8 cellular contexts compared by ENCODE assay signal in genomic region chr14:68939893-68940613, GRCh38. TPM values are rescaled to one million over a fixed set of nuclear protein-coding genes. Genes with fewer than 3 reads are reported as not detected.
DNase-seq lines count a peak whose midpoint lies in the region; TF ChIP-seq lines count a peak whose summit lies in the region.
"Had no signal": no experiment of that assay in that cellular context is flagged by ENCODE, and none has a peak within 500 bp of the region (broad histone marks: within the 10 kb centered on the region; RNA-seq: fewer than 3 reads in every experiment).

No MANE protein-coding gene starts in this region.

- CTCF ChIA-PET in activated CD4-positive, alpha-beta memory T cell treated with anti-CD3 and anti-CD28 coated beads for 36 hours (lab: Charles Lee): interaction anchor here (1.0 to 4.2 kb wide), 3 partner anchors 9 to 49 kb away, joined by 3 to 11 read pairs (median 5); no protein-coding TSS in a partner anchor

- intact Hi-C loops in activated CD4-positive, alpha-beta memory T cell treated with anti-CD3 and anti-CD28 coated beads for 36 hours (cut with micrococcal nuclease): no loop called here

- WGBS in HUES64: 45% methylated on average over 9 of the region's 9 CpGs
- 45% methylated on average over 9 of the region's 9 CpGs for WGBS in suprapubic skin

- H3K4me3 ChIP-seq in HUES64 (ENCODE audit: low read length): no peak overlapping the region
- H3K4me3 ChIP-seq in suprapubic skin: no peak overlapping the region
- H3K4me3 ChIP-seq in effector memory CD4-positive, alpha-beta T cell (ENCODE audit: insufficient read depth, low read depth, low read length, poor library complexity, severe bottlenecking): no peak overlapping the region
- H3K4me3 ChIP-seq: SK-N-MC had no signal

- peak overlapping the region; percentile 43; the same call in 1 of the 2 replicates for H3K27ac ChIP-seq in HUES64 (ENCODE audit: low read depth, low read length)
- peak overlapping the region; percentile 16 for H3K27ac ChIP-seq in layer of hippocampus (ENCODE audit: low read depth, low read length)
- peak overlapping the region; percentile 72 for H3K27ac ChIP-seq in suprapubic skin
- H3K27ac ChIP-seq in effector memory CD4-positive, alpha-beta T cell (ENCODE audit: insufficient read depth, low read length, poor library complexity, severe bottlenecking): no peak overlapping the region
- H3K27ac ChIP-seq: SK-N-MC had no signal

- TF ChIP-seq EP300 in suprapubic skin (IDR thresholded peaks at IDR 0.05): peak; percentile 15

- H3K27me3 Mint-ChIP-seq in brain: no peaks in the 10 kb centered on the region
- no peaks in the 10 kb centered on the region for H3K27me3 Mint-ChIP-seq in activated CD4-positive, alpha-beta memory T cell treated with anti-CD3 and anti-CD28 coated beads for 36 hours

- TF ChIP-seq CTCF in brain (conservative IDR thresholded peaks at IDR 0.05) (no peak), suprapubic skin (IDR thresholded peaks at IDR 0.05) (no peak)

- POLR2A ChIA-PET in activated CD4-positive, alpha-beta memory T cell treated with anti-CD3 and anti-CD28 coated beads for 36 hours (lab: Charles Lee): no interaction called here

- no peaks in the 10 kb centered on the region for H3K9me3 Mint-ChIP-seq in brain
- H3K9me3 Mint-ChIP-seq in activated CD4-positive, alpha-beta memory T cell treated with anti-CD3 and anti-CD28 coated beads for 36 hours: no peaks in the 10 kb centered on the region

- H3K27me3 ChIP-seq in HUES64 (ENCODE audit: insufficient read depth, low read length) (no peaks in the 10 kb centered on the region), layer of hippocampus (ENCODE audit: control insufficient read depth, insufficient read depth, low read length) (no peaks in the 10 kb centered on the region), suprapubic skin (no peaks in the 10 kb centered on the region)
- no peaks in the 10 kb centered on the region for H3K27me3 ChIP-seq in effector memory CD4-positive, alpha-beta T cell (replicated peaks; ENCODE audit: control insufficient read depth, insufficient read depth, low read length, poor library complexity, severe bottlenecking)

- H3K36me3 Mint-ChIP-seq in brain: no peaks in the 10 kb centered on the region
- no peaks in the 10 kb centered on the region for H3K36me3 Mint-ChIP-seq in activated CD4-positive, alpha-beta memory T cell treated with anti-CD3 and anti-CD28 coated beads for 36 hours

- no peaks in the 10 kb centered on the region for H3K9me3 ChIP-seq in HUES64 (ENCODE audit: insufficient read depth, low read depth, low read length)
- H3K9me3 ChIP-seq in suprapubic skin: no peaks in the 10 kb centered on the region
- H3K9me3 ChIP-seq in effector memory CD4-positive, alpha-beta T cell (ENCODE audit: control insufficient read depth, low read length): no peaks in the 10 kb centered on the region

- H3K4me1 ChIP-seq in HUES64 (ENCODE audit: insufficient read depth, low read length): peaks cover 63% of the 10 kb centered on the region
- peaks cover 92% of the 10 kb centered on the region for H3K4me1 ChIP-seq in suprapubic skin
- no peaks in the 10 kb centered on the region for H3K4me1 ChIP-seq in effector memory CD4-positive, alpha-beta T cell (ENCODE audit: control insufficient read depth, insufficient read depth, low read length, poor library complexity, severe bottlenecking)

- peak overlapping the region; percentile 18 to 92 (median 90) for H3K27ac Mint-ChIP-seq in brain
- no peak overlapping the region for H3K27ac Mint-ChIP-seq in activated CD4-positive, alpha-beta memory T cell treated with anti-CD3 and anti-CD28 coated beads for 36 hours

- peaks cover 94% of the 10 kb centered on the region for H3K4me1 Mint-ChIP-seq in brain
- H3K4me1 Mint-ChIP-seq in activated CD4-positive, alpha-beta memory T cell treated with anti-CD3 and anti-CD28 coated beads for 36 hours (ENCODE audit: low read depth): peaks cover 19% of the 10 kb centered on the region

- no peak overlapping the region for H3K9ac ChIP-seq in HUES64 (ENCODE audit: low read depth, low read length)

- H3K36me3 ChIP-seq in HUES64 (ENCODE audit: insufficient read depth, low read length): peaks cover 3% of the 10 kb centered on the region; the same call in 1 of the 2 replicates
- no peaks in the 10 kb centered on the region for H3K36me3 ChIP-seq in suprapubic skin
- H3K36me3 ChIP-seq in effector memory CD4-positive, alpha-beta T cell (ENCODE audit: control insufficient read depth, insufficient read depth, low read length): no peaks in the 10 kb centered on the region

- peak overlapping the region in 2 of 5 experiments; percentile 23 to 30 for H3K4me3 Mint-ChIP-seq in brain
- H3K4me3 Mint-ChIP-seq in activated CD4-positive, alpha-beta memory T cell treated with anti-CD3 and anti-CD28 coated beads for 36 hours: no peak overlapping the region

- DNase-seq in suprapubic skin (ENCODE audit: low spot score in 2 of 2): no peak
- no peak for DNase-seq in activated CD4-positive, alpha-beta memory T cell treated with anti-CD3 and anti-CD28 coated beads for 36 hours
- DNase-seq in inferior parietal cortex (ENCODE audit: extremely low spot score): no peak
- no peak for DNase-seq in effector memory CD4-positive, alpha-beta T cell

- TF ChIP-seq POLR2A in suprapubic skin (IDR thresholded peaks at IDR 0.05): no peak

RNA-seq across cellular contexts. Expression of gene ACTN1, which starts 39.0 kb away (rescaled TPM):
- 156 TPM for polyA plus RNA-seq in HUES64 (2013, experiment 1 of 2)
- polyA plus RNA-seq in HUES64 (2013, experiment 2 of 2): 157 TPM
- 84.2 TPM for polyA plus RNA-seq in brain (ENCODE audit: insufficient read depth, low read depth, low replicate concordance)
- total RNA-seq in suprapubic skin: 100 to 1,000 TPM in 2 of 4 donors, 10 to 100 TPM in 2; 76.8 to 117 (median 94.0) TPM
- 10 to 100 TPM; 70.6 to 72.2 TPM for total RNA-seq in activated CD4-positive, alpha-beta memory T cell treated with anti-CD3 and anti-CD28 coated beads for 36 hours
